ENCODE assay signal across 19 cellular contexts in the genomic region with DNA sequence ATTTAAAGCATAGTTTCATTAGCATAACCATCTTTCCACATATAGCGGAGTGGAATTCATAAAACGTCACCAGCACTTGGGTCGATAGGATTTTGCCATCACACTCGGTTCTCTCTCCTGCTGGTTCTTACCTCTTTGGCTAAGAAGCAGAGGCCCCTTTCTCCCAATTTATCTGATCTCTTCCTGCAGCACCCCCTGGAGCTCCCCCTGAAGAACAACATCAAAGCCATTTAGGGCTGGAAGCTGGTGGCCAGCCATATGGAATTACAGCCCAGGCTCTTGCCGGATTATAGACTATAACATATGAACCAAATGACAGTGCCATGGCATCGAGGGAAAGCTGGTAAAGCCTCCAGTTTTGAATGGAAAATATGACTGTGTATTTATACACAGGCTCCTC. TPM values are rescaled to one million over a fixed set of nuclear protein-coding genes. Genes with fewer than 3 reads are reported as not detected.
DNase-seq lines count a peak whose midpoint lies in the region; ATAC-seq and TF ChIP-seq lines count a peak whose summit lies in the region.
"Had no signal": no experiment of that assay in that cellular context is flagged by ENCODE, and none has a peak within 500 bp of the region (broad histone marks: within the 10 kb centered on the region; RNA-seq: fewer than 3 reads in every experiment).

No MANE protein-coding gene starts in this region.

- H3K27me3 ChIP-seq in brain microvascular endothelial cell (replicated peaks) (no peaks in the 10 kb centered on the region), thyroid gland (no peaks in the 10 kb centered on the region)
- H3K27me3 ChIP-seq: ascending aorta, pancreas, Peyer's patch, sigmoid colon had no signal

- ATAC-seq in HG03460 (IDR thresholded peaks at IDR 0.05; ENCODE audit: unreplicated experiment): no peak
- ATAC-seq: activated CD4-positive, alpha-beta T cell treated with anti-CD3 and anti-CD28 coated beads for 36 hours; activated naive CD4-positive, alpha-beta T cell treated with anti-CD3 and anti-CD28 coated beads, Interleukin-2, amount 50 U/mL, for 72 hours; left colon; natural killer cell; pancreas had no signal

- DNase-seq in NCI-H748 (lab: John Stamatoyannopoulos, UW; ENCODE audit: unreplicated experiment) (peak; percentile 10), NCI-H748 treated with DMSO at 0.1 percent for 48 hours (lab: John Stamatoyannopoulos, UW) (no peak), HuH-7 (ENCODE audit: low spot score) (peak; percentile 3), brain microvascular endothelial cell (no peak), retinal pigment epithelial cell (ENCODE audit: low read depth) (no peak), thyroid gland (no peak)
- no peak for DNase-seq in stimulated activated CD4-positive, alpha-beta T cell treated with anti-CD3 and anti-CD28 coated beads, Interleukin-2, amount 100 ng/mL, for 24 hours
- DNase-seq: activated CD4-positive, alpha-beta T cell treated with anti-CD3 and anti-CD28 coated beads for 36 hours; DMS153; effector memory CD4-positive, alpha-beta T cell; left colon; natural killer cell; NCI-H1436; pancreas; Peyer's patch; sigmoid colon had no signal

- WGBS in thyroid gland, 2 donors: 83 to 84% methylated on average over 6 of the region's 6 CpGs

- no peak overlapping the region for H3K4me3 ChIP-seq in brain microvascular endothelial cell (ENCODE audit: low read depth, low read length)
- H3K4me3 ChIP-seq in retinal pigment epithelial cell (ENCODE audit: low read length): no peak overlapping the region
- H3K4me3 ChIP-seq in thyroid gland (replicated peaks in 1 of 3): no peak overlapping the region
- H3K4me3 ChIP-seq: ascending aorta, pancreas, Peyer's patch, sigmoid colon had no signal

- H3K9me3 ChIP-seq in thyroid gland: no peaks in the 10 kb centered on the region
- H3K9me3 ChIP-seq: ascending aorta, pancreas, Peyer's patch, sigmoid colon had no signal

- peak; percentile 56 for TF ChIP-seq CTCF in brain microvascular endothelial cell (IDR thresholded peaks at IDR 0.05; ENCODE audit: low read depth, low read length, missing control alignments)
- TF ChIP-seq CTCF in retinal pigment epithelial cell (conservative IDR thresholded peaks at IDR 0.05; ENCODE audit: low read depth, low read length): peak; percentile 17
- no peak for TF ChIP-seq CTCF in thyroid gland (IDR thresholded peaks at IDR 0.05)

- TF ChIP-seq POLR2A in thyroid gland (IDR thresholded peaks at IDR 0.05): no peak

- no peaks in the 10 kb centered on the region for H3K4me1 ChIP-seq in thyroid gland
- H3K4me1 ChIP-seq: ascending aorta, pancreas, Peyer's patch, sigmoid colon had no signal

- intact Hi-C loops in thyroid gland (cut with DNase I): no loop called here

- in situ Hi-C loops in brain microvascular endothelial cell (cut with HindIII; ENCODE audit: low pct_ligation_motif_present, low sequenced_read_pairs): no loop called here

- H3K36me3 ChIP-seq in brain microvascular endothelial cell (replicated peaks): no peaks in the 10 kb centered on the region
- H3K36me3 ChIP-seq in thyroid gland: no peaks in the 10 kb centered on the region
- H3K36me3 ChIP-seq: ascending aorta, pancreas, Peyer's patch, sigmoid colon had no signal

- H3K27ac ChIP-seq in brain microvascular endothelial cell (no peak overlapping the region), thyroid gland (no peak overlapping the region)
- H3K27ac ChIP-seq: ascending aorta, pancreas, Peyer's patch, sigmoid colon had no signal

RNA-seq across cellular contexts. Expression of a gene that starts 6.4 kb away (rescaled TPM):
- 1 to 10 TPM in 2 of 4 donors, under 1 TPM in 2; 0.40 to 1.3 (median 0.80) TPM for total RNA-seq in thyroid gland
- total RNA-seq: natural killer cell had no signal

Comparison
In these comparisons a context has a peak if more than half of its experiments do, and no peak if none do; other contexts are left out.
1. DNase-seq: peak in NCI-H748 (single experiment) and HuH-7 (single experiment); none in NCI-H748 treated with DMSO at 0.1 percent for 48 hours (single experiment), brain microvascular endothelial cell (single experiment), retinal pigment epithelial cell (single experiment), stimulated activated CD4-positive, alpha-beta T cell treated with anti-CD3 and anti-CD28 coated beads, Interleukin-2, amount 100 ng/mL, for 24 hours (0 of 2) and thyroid gland (0 of 2).
2. CTCF ChIP-seq: peak in brain microvascular endothelial cell (single experiment) and retinal pigment epithelial cell (single experiment); none in thyroid gland (0 of 6).